In genomic region chr20:57332105-57333089, GRCh38 we compare ENCODE assay signal across 1 cellular context.
TF ChIP-seq lines count a peak whose summit lies in the region.

No MANE protein-coding gene starts in this region.

TF ChIP-seq in liver, 16 proteins besides CTCF, POLR2A, EP300 and RAD21 (continued from another document):
- TF ChIP-seq, protein P1, sequence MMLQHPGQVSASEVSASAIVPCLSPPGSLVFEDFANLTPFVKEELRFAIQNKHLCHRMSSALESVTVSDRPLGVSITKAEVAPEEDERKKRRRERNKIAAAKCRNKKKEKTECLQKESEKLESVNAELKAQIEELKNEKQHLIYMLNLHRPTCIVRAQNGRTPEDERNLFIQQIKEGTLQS (IDR thresholded peaks at IDR 0.05) = no peak
- TF ChIP-seq EGR1 (IDR thresholded peaks at IDR 0.05; ENCODE audit: low read depth in 2 of 2) = no peak
- no peak for TF ChIP-seq RXRA (IDR thresholded peaks at IDR 0.05)
